In genomic region chr15:69460481-69460880, GRCh38 we compare ENCODE assay signal across 30 cellular contexts.
"Had no signal": no experiment of that assay in that cellular context is flagged by ENCODE, and none has a peak within 500 bp of the region (broad histone marks: within the 10 kb centered on the region; RNA-seq: fewer than 3 reads in every experiment).

No MANE protein-coding gene starts in this region.

- H3K9me3 Mint-ChIP-seq: activated CD4-positive, alpha-beta memory T cell treated with anti-CD3 and anti-CD28 coated beads for 36 hours; activated CD4-positive, alpha-beta T cell treated with anti-CD3 and anti-CD28 coated beads, Interleukin-2, amount 10 ng/mL, durations not matched to agents 24 days and 14 days; activated T-cell treated with anti-CD3 and anti-CD28 coated beads, Interleukin-2, amount 50 U/mL, for 4 hours; activated T-helper 17 cell treated with anti-CD3 and anti-CD28 coated beads, Interleukin-2, amount 50 U/mL, for 72 hours; stimulated activated memory B cell treated with anti-CD40 and anti-IgM and Interleukin-4, amounts not matched to agents 10 μg/mL and 1 μg/mL and 100 μg/mL, for 72 hours; stimulated activated naive CD8-positive, alpha-beta T cell treated with anti-CD3 and anti-CD28 coated beads, Interleukin-15, amount 100 ng/mL, for 72 hours; type B pancreatic cell had no signal

- H3K36me3 ChIP-seq: prostate gland had no signal

- H3K27ac ChIP-seq: brain microvascular endothelial cell, esophagus muscularis mucosa, heart right ventricle, pancreas, prostate gland, vagina, VCaP had no signal

- FAIRE-seq: astrocyte, pancreas, small intestine, TTC549 had no signal

- ATAC-seq: activated T-cell treated with anti-CD3 and anti-CD28 coated beads, Interleukin-2, amount 50 U/mL, for 4 hours; activated T-helper 17 cell treated with anti-CD3 and anti-CD28 coated beads, Interleukin-2, amount 50 U/mL, for 72 hours; heart right ventricle; mucosa of descending colon; pancreas; stimulated activated memory B cell treated with anti-CD40 and anti-IgM and Interleukin-4, amounts not matched to agents 10 μg/mL and 1 μg/mL and 100 μg/mL, for 72 hours; stimulated activated naive CD8-positive, alpha-beta T cell treated with anti-CD3 and anti-CD28 coated beads, Interleukin-15, amount 100 ng/mL, for 72 hours had no signal

- H3K9me3 ChIP-seq: esophagus muscularis mucosa, heart right ventricle, left ventricle myocardium inferior, mucosa of descending colon, pancreas, prostate gland, sigmoid colon, vagina had no signal

- H3K4me3 Mint-ChIP-seq: activated CD4-positive, alpha-beta memory T cell treated with anti-CD3 and anti-CD28 coated beads for 36 hours; activated CD4-positive, alpha-beta T cell treated with anti-CD3 and anti-CD28 coated beads, Interleukin-2, amount 10 ng/mL, durations not matched to agents 24 days and 14 days; activated T-cell treated with anti-CD3 and anti-CD28 coated beads, Interleukin-2, amount 50 U/mL, for 4 hours; activated T-helper 17 cell treated with anti-CD3 and anti-CD28 coated beads, Interleukin-2, amount 50 U/mL, for 72 hours; stimulated activated memory B cell treated with anti-CD40 and anti-IgM and Interleukin-4, amounts not matched to agents 10 μg/mL and 1 μg/mL and 100 μg/mL, for 72 hours; stimulated activated naive CD8-positive, alpha-beta T cell treated with anti-CD3 and anti-CD28 coated beads, Interleukin-15, amount 100 ng/mL, for 72 hours; type B pancreatic cell had no signal

- H3K4me3 ChIP-seq: esophagus muscularis mucosa, heart right ventricle, left ventricle myocardium inferior, mucosa of descending colon, pancreas, prostate gland, sigmoid colon, vagina had no signal

- H3K27ac Mint-ChIP-seq: activated CD4-positive, alpha-beta memory T cell treated with anti-CD3 and anti-CD28 coated beads for 36 hours; activated CD4-positive, alpha-beta T cell treated with anti-CD3 and anti-CD28 coated beads, Interleukin-2, amount 10 ng/mL, durations not matched to agents 24 days and 14 days; activated T-helper 17 cell treated with anti-CD3 and anti-CD28 coated beads, Interleukin-2, amount 50 U/mL, for 72 hours; stimulated activated memory B cell treated with anti-CD40 and anti-IgM and Interleukin-4, amounts not matched to agents 10 μg/mL and 1 μg/mL and 100 μg/mL, for 72 hours; stimulated activated naive CD8-positive, alpha-beta T cell treated with anti-CD3 and anti-CD28 coated beads, Interleukin-15, amount 100 ng/mL, for 72 hours; type B pancreatic cell had no signal

- H3K27me3 Mint-ChIP-seq: activated CD4-positive, alpha-beta memory T cell treated with anti-CD3 and anti-CD28 coated beads for 36 hours; activated CD4-positive, alpha-beta T cell treated with anti-CD3 and anti-CD28 coated beads, Interleukin-2, amount 10 ng/mL, durations not matched to agents 24 days and 14 days; activated T-helper 17 cell treated with anti-CD3 and anti-CD28 coated beads, Interleukin-2, amount 50 U/mL, for 72 hours; stimulated activated memory B cell treated with anti-CD40 and anti-IgM and Interleukin-4, amounts not matched to agents 10 μg/mL and 1 μg/mL and 100 μg/mL, for 72 hours; stimulated activated naive CD8-positive, alpha-beta T cell treated with anti-CD3 and anti-CD28 coated beads, Interleukin-15, amount 100 ng/mL, for 72 hours; type B pancreatic cell had no signal

- H3K27me3 ChIP-seq: brain microvascular endothelial cell, esophagus muscularis mucosa, heart right ventricle, pancreas, sigmoid colon, vagina had no signal

- DNase-seq: activated CD4-positive, alpha-beta memory T cell treated with anti-CD3 and anti-CD28 coated beads for 36 hours; activated CD4-positive, alpha-beta T cell treated with anti-CD3 and anti-CD28 coated beads, Interleukin-2, amount 10 ng/mL, durations not matched to agents 24 days and 14 days; activated gamma-delta T cell treated with Interleukin-2 at 50 U/mL for 16 hours; activated naive CD4-positive, alpha-beta T cell treated with anti-CD3 and anti-CD28 coated beads, Interleukin-2, amount 50 U/mL, for 16 hours; activated T-cell treated with anti-CD3 and anti-CD28 coated beads, Interleukin-2, amount 50 U/mL, for 4 hours; amniotic stem cell; brain microvascular endothelial cell; foreskin melanocyte; heart right ventricle; left ventricle myocardium inferior; mucosa of descending colon; nucleus accumbens; pancreas; retina; sigmoid colon; small intestine; stimulated activated CD4-positive, alpha-beta T cell treated with anti-CD3 and anti-CD28 coated beads, Interleukin-1b, Interleukin-23, amount 100 ng/mL, for 48 hours; stimulated activated CD4-positive, alpha-beta T cell treated with anti-CD3 and anti-CD28 coated beads, Interleukin-4, amount 100 ng/mL, for 4 hours; stimulated activated CD8-positive, alpha-beta memory T cell treated with anti-CD3 and anti-CD28 coated beads, Interleukin-4, amount 100 ng/mL, for 48 hours; stimulated activated naive CD8-positive, alpha-beta T cell treated with anti-CD3 and anti-CD28 coated beads, Interleukin-15, amount 100 ng/mL, for 72 hours; T-helper 9 cell had no signal
